Comparison of ENCODE assay signal across 11 cellular contexts in genomic region chr2:62099523-62100175, GRCh38.
DNase-seq lines count a peak whose midpoint lies in the region; ATAC-seq and TF ChIP-seq lines count a peak whose summit lies in the region.
"Had no signal": no experiment of that assay in that cellular context is flagged by ENCODE, and none has a peak within 500 bp of the region (broad histone marks: within the 10 kb centered on the region; RNA-seq: fewer than 3 reads in every experiment).

No MANE protein-coding gene starts in this region.

- no peaks in the 10 kb centered on the region for H3K9me3 ChIP-seq in ovary

- peak overlapping the region; percentile 95 for H3K18ac ChIP-seq in mesendoderm (ENCODE audit: low read length)

- H3K23ac ChIP-seq in mesendoderm (ENCODE audit: low read length) = no peak overlapping the region

- H3K27ac ChIP-seq in mesendoderm (ENCODE audit: low read depth, low read length) (peak overlapping the region; percentile 1), ovary (no peak overlapping the region), coronary artery (no peak overlapping the region)

- H3K27me3 ChIP-seq in mesendoderm (ENCODE audit: insufficient read depth, low read length, poor library complexity) = no peaks in the 10 kb centered on the region
- H3K27me3 ChIP-seq in ovary = no peaks in the 10 kb centered on the region

- no peak overlapping the region for H3K4me3 ChIP-seq in mesendoderm (ENCODE audit: low read length)
- H3K4me3 ChIP-seq in ovary = no peak overlapping the region
- no peak overlapping the region for H3K4me3 ChIP-seq in coronary artery

- no peaks in the 10 kb centered on the region for H3K79me1 ChIP-seq in mesendoderm (ENCODE audit: low read length)

- no peak for TF ChIP-seq EP300 in ovary (IDR thresholded peaks at IDR 0.05)

- H3K56ac ChIP-seq in mesendoderm (ENCODE audit: low read length) = peak overlapping the region; percentile 40

- H2BK120ac ChIP-seq in mesendoderm (ENCODE audit: low read depth, low read length) = peak overlapping the region; percentile 98

- H4K5ac ChIP-seq in mesendoderm (ENCODE audit: low read length) = no peak overlapping the region

- H2AK5ac ChIP-seq in mesendoderm (ENCODE audit: low read length) = peak overlapping the region; percentile 44

- TF ChIP-seq POLR2A in ovary (IDR thresholded peaks at IDR 0.05) = no peak

- peaks cover 4% of the 10 kb centered on the region for H3K4me1 ChIP-seq in mesendoderm (ENCODE audit: control insufficient read depth, low read depth, low read length)
- H3K4me1 ChIP-seq in ovary (ENCODE audit: insufficient read depth) = no peaks in the 10 kb centered on the region

- no peaks in the 10 kb centered on the region for H3K79me2 ChIP-seq in mesendoderm (ENCODE audit: control insufficient read depth, insufficient read depth, low read length)

- no peak overlapping the region for H4K8ac ChIP-seq in mesendoderm (ENCODE audit: low read depth, low read length)

- H3K36me3 ChIP-seq in mesendoderm (ENCODE audit: control insufficient read depth, insufficient read depth, low read length) = no peaks in the 10 kb centered on the region
- no peaks in the 10 kb centered on the region for H3K36me3 ChIP-seq in ovary

- TF ChIP-seq CTCF in ovary (IDR thresholded peaks at IDR 0.05) (no peak), coronary artery (IDR thresholded peaks at IDR 0.05) (no peak)

- H2BK5ac ChIP-seq in mesendoderm (ENCODE audit: low read length) = peak overlapping the region; percentile 20

- ATAC-seq in GM18868 (IDR thresholded peaks at IDR 0.05; ENCODE audit: unreplicated experiment) (peak; percentile 85), GM21619 (IDR thresholded peaks at IDR 0.05; ENCODE audit: unreplicated experiment) (peak; percentile 93), HG03342 (IDR thresholded peaks at IDR 0.05; ENCODE audit: unreplicated experiment) (peak; percentile 90), left lobe of liver (no peak)
- ATAC-seq: stimulated activated naive CD8-positive, alpha-beta T cell treated with anti-CD3 and anti-CD28 coated beads, Interleukin-15, amount 100 ng/mL, for 72 hours had no signal

- peak overlapping the region; percentile 99 for H2BK15ac ChIP-seq in mesendoderm (replicated peaks; ENCODE audit: low read depth)

- no peak overlapping the region for H3K4me2 ChIP-seq in mesendoderm (ENCODE audit: low read length)

- WGBS in mesendoderm (ENCODE audit: extremely low coverage, insufficient coverage, low lambda C conversion rate) = no CpG with 5 or more reads among the region's 10 CpGs
- 75 to 81% (median 76%) methylated on average over 10 of the region's 10 CpGs for WGBS in ovary, 3 donors

- peak overlapping the region; percentile 70 for H3K4ac ChIP-seq in mesendoderm (ENCODE audit: low read depth, low read length)

- DNase-seq in mesendoderm (no peak), ovary (no peak), coronary artery (ENCODE audit: low spot score) (no peak), GM03348 (ENCODE audit: low spot score) (no peak), left lobe of liver (ENCODE audit: low spot score) (no peak)
- DNase-seq: activated naive CD4-positive, alpha-beta T cell treated with anti-CD3 and anti-CD28 coated beads, Interleukin-2, amount 50 U/mL, for 16 hours; NCI-H526 treated with DMSO at 0.1 percent for 48 hours; stimulated activated naive CD8-positive, alpha-beta T cell treated with anti-CD3 and anti-CD28 coated beads, Interleukin-15, amount 100 ng/mL, for 72 hours had no signal

- peak overlapping the region; percentile 22 for H3K9ac ChIP-seq in mesendoderm (ENCODE audit: low read length)

- intact Hi-C loops in ovary (cut with DNase I) = no loop called here
